In genomic region chr7:94052398-94053180, GRCh38 we compare ENCODE assay signal across 16 cellular contexts. TPM values are rescaled to one million over a fixed set of nuclear protein-coding genes. Genes with fewer than 3 reads are reported as not detected.
DNase-seq lines count a peak whose midpoint lies in the region; ATAC-seq and FAIRE-seq lines count a peak whose summit lies in the region.
"Had no signal": no experiment of that assay in that cellular context is flagged by ENCODE, and none has a peak within 500 bp of the region (broad histone marks: within the 10 kb centered on the region; RNA-seq: fewer than 3 reads in every experiment).

No MANE protein-coding gene starts in this region.

- FAIRE-seq in small intestine (lab: Jason Lieb, UNC), result no peak

- H3K79me2 ChIP-seq in GM23248 (ENCODE audit: insufficient read depth), result no peaks in the 10 kb centered on the region

- peaks cover 0 to 9% of the 10 kb centered on the region in 2 donors for H3K36me3 Mint-ChIP-seq in naive B cell

- H3K36me3 ChIP-seq in GM23248 (ENCODE audit: low read depth) (no peaks in the 10 kb centered on the region), small intestine (ENCODE audit: control insufficient read depth in 2 of 2, insufficient read depth in 2 of 2, low read length in 2 of 2) (no peaks in the 10 kb centered on the region)
- H3K36me3 ChIP-seq: adrenal gland, heart left ventricle had no signal

- peak overlapping the region; percentile 76 to 95 (median 92) for H3K27ac Mint-ChIP-seq in naive B cell

- peak in 2 of 3 experiments; percentile 4 to 26 for DNase-seq in NCI-H1417 (lab: John Stamatoyannopoulos, UW)
- no peak for DNase-seq in NCI-H1417 treated with DMSO at 0.1 percent for 48 hours (lab: John Stamatoyannopoulos, UW)
- DNase-seq in GM23248, result peak; percentile 20
- DNase-seq in naive B cell, result peak; percentile 75
- DNase-seq in activated CD4-positive, alpha-beta T cell treated with anti-CD3 and anti-CD28 coated beads for 1 hour, result no peak
- DNase-seq in superior temporal gyrus (ENCODE audit: extremely low spot score), result no peak
- DNase-seq in small intestine, result no peak
- DNase-seq: 8988T; adrenal gland; effector CD4-positive, alpha-beta T cell; heart left ventricle; midbrain; NCI-H524 treated with DMSO at 0.1 percent for 48 hours; T-helper 1 cell had no signal

- H3K27me3 ChIP-seq in GM23248 (replicated peaks; ENCODE audit: insufficient read depth), result no peaks in the 10 kb centered on the region
- no peaks in the 10 kb centered on the region for H3K27me3 ChIP-seq in small intestine (ENCODE audit: control insufficient read depth in 2 of 2, insufficient read depth in 2 of 2, low read length in 2 of 2)
- H3K27me3 ChIP-seq: adrenal gland, heart left ventricle had no signal

- H3K9me3 Mint-ChIP-seq in naive B cell, result peaks cover 0 to 4% (median 0%) of the 10 kb centered on the region in 7 donors

- H3K4me1 Mint-ChIP-seq in naive B cell, result peaks cover 34 to 72% (median 42%) of the 10 kb centered on the region in 3 donors

- ATAC-seq in HG03565 (IDR thresholded peaks at IDR 0.05; ENCODE audit: unreplicated experiment), result peak; percentile 38
- ATAC-seq in naive B cell (ENCODE audit: low read depth in 2 of 2), result peak; percentile 62 to 74
- ATAC-seq: heart left ventricle, sciatic nerve had no signal

- in situ Hi-C loops in GM23248 (cut with MboI), result no loop called here

- H3K27ac ChIP-seq in GM23248 (no peak overlapping the region), small intestine (ENCODE audit: low read depth in 1 of 2, low read length in 1 of 2) (no peak overlapping the region)
- H3K27ac ChIP-seq: adrenal gland, heart left ventricle had no signal

- H3K4me1 ChIP-seq in GM23248 (ENCODE audit: insufficient read depth) (peaks cover 4% of the 10 kb centered on the region; the same call in 1 of the 2 replicates), small intestine (ENCODE audit: control insufficient read depth in 2 of 2, insufficient read depth in 1 of 2, low read depth in 1 of 2, low read length in 1 of 2) (no peaks in the 10 kb centered on the region)
- H3K4me1 ChIP-seq: adrenal gland had no signal

- 52 to 54% methylated on average over 5 of the region's 5 CpGs for WGBS in GM23248 (ENCODE audit: low coverage in 1 of 2, low lambda C conversion rate in 2 of 2, missing lambda C conversion rate in 2 of 2), 2 experiments
- WGBS in small intestine, 3 donors, result 48 to 58% (median 58%) methylated on average over 5 of the region's 5 CpGs

- H3K9me3 ChIP-seq in GM23248 (ENCODE audit: low read depth), result no peaks in the 10 kb centered on the region
- H3K9me3 ChIP-seq in small intestine (ENCODE audit: control insufficient read depth, low read depth), result no peaks in the 10 kb centered on the region
- H3K9me3 ChIP-seq: adrenal gland, heart left ventricle had no signal

- H3K27me3 Mint-ChIP-seq in naive B cell, result no peaks in the 10 kb centered on the region

- H3K4me3 ChIP-seq in GM23248 (no peak overlapping the region), small intestine (ENCODE audit: low read depth in 1 of 2, low read length in 2 of 2) (no peak overlapping the region)
- H3K4me3 ChIP-seq: adrenal gland, heart left ventricle had no signal

- peak overlapping the region; percentile 9 for H3K4me2 ChIP-seq in GM23248 (ENCODE audit: unreplicated experiment)

- peak overlapping the region in 6 of 8 donors; percentile 35 to 70 (median 54) for H3K4me3 Mint-ChIP-seq in naive B cell

- peaks cover 19% of the 10 kb centered on the region for H3F3A ChIP-seq in GM23248 (ENCODE audit: insufficient read depth)

- no peaks in the 10 kb centered on the region for H3K9me2 ChIP-seq in GM23248 (ENCODE audit: insufficient read depth)

- no peaks in the 10 kb centered on the region for H4K20me1 ChIP-seq in GM23248 (ENCODE audit: insufficient read depth)

- H2AFZ ChIP-seq in GM23248, result peak overlapping the region; percentile 54

- no peak overlapping the region for H3K9ac ChIP-seq in GM23248

RNA-seq across cellular contexts. Expression of gene BET1, which starts 48.4 kb away (rescaled TPM):
- 51.5 and 55.9 TPM in 2 replicates for total RNA-seq in GM23248 (2014; rRNA removed; shearing (Covaris generic))
- 73.7 and 78.6 TPM in 2 replicates for polyA plus RNA-seq in GM23248 (2016; fragmentation: Nextera tagmentation; extraction: Ambion mirVana)
- polyA plus RNA-seq in naive B cell (ENCODE audit: low read depth in 6 of 6), result 10 to 100 TPM; 16.5 to 29.3 (median 26.8) TPM
- polyA plus RNA-seq in small intestine, result 10 to 100 TPM; 22.4 to 78.5 (median 39.2) TPM

Comparison
In these comparisons a context has a peak if more than half of its experiments do, and no peak if none do; other contexts are left out.
1. DNase-seq: peak in NCI-H1417 (2 of 3), GM23248 (single experiment) and naive B cell (single experiment); none in NCI-H1417 treated with DMSO at 0.1 percent for 48 hours (single experiment), activated CD4-positive, alpha-beta T cell treated with anti-CD3 and anti-CD28 coated beads for 1 hour (single experiment), superior temporal gyrus (single experiment) and small intestine (single experiment).